In the genomic region with DNA sequence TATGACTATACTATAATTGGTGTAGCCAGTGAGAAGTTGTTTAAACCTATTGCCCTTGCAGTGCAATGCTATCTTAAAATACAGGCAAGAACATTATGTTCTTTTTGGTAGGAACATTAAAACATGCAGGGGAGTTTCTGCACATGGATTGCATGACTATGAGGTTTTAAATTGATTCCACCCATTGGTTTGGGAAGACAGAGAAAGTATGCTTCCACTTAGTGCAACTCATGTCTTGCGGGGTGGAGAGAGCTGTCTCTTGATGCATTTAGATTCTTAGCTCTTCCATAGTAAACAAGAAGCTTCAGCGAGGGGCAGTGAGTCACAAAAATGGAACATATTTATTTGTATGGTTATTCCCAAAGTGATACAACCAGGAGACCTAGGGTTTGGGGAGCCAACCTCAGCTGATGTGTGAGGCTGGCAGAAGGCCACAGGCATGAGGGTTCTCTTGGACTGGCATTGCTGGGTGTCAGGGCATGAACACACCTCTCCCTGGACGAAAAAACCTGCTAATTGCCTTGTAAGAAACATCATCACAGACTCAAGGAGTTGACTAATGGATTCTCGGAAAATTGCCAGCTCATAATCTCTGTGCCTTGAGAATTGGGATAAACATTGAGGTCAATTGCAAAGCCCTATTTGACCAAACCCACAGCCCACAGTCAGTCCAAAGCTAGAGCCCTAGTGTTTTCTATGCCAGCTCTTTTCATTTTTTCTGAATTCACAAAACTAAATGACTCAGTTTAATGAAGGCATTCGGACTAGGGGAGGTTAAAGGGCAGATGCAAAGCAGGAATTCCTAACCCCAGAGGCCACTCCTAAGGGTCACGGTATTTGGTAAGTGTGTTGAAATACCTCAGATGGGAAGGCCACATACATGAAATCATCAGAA, we compare ENCODE assay signal across 10 cellular contexts. TPM values are rescaled to one million over a fixed set of nuclear protein-coding genes. Genes with fewer than 3 reads are reported as not detected.
DNase-seq lines count a peak whose midpoint lies in the region; ATAC-seq and TF ChIP-seq lines count a peak whose summit lies in the region.
"Had no signal": no experiment of that assay in that cellular context is flagged by ENCODE, and none has a peak within 500 bp of the region (broad histone marks: within the 10 kb centered on the region; RNA-seq: fewer than 3 reads in every experiment).

No MANE protein-coding gene starts in this region.

- DNase-seq in H4 (ENCODE audit: low spot score) (peak; percentile 86), RWPE2 (ENCODE audit: low spot score) (no peak), epithelial cell of prostate (ENCODE audit: low read depth, low spot score) (peak; percentile 31), sciatic nerve (ENCODE audit: low spot score) (no peak), T-helper 17 cell (no peak), midbrain (lab: John Stamatoyannopoulos, UW) (no peak)
- no peak for DNase-seq in effector memory CD4-positive, alpha-beta T cell
- DNase-seq: adrenal gland, Kasumi-1, NCI-H774 had no signal

- no peaks in the 10 kb centered on the region for H3K27me3 ChIP-seq in RWPE2 (ENCODE audit: insufficient read depth, poor library complexity, severe bottlenecking)
- no peaks in the 10 kb centered on the region for H3K27me3 ChIP-seq in effector memory CD4-positive, alpha-beta T cell (replicated peaks; ENCODE audit: control insufficient read depth, insufficient read depth, low read length, poor library complexity, severe bottlenecking)
- H3K27me3 ChIP-seq: adrenal gland had no signal

- intact Hi-C loops in sciatic nerve (cut with DNase I): no loop called here

- H3K4me3 Mint-ChIP-seq in T-helper 17 cell: no peak overlapping the region

- no peaks in the 10 kb centered on the region for H3K27me3 Mint-ChIP-seq in T-helper 17 cell

- no peaks in the 10 kb centered on the region for H3K36me3 ChIP-seq in RWPE2 (ENCODE audit: low read depth)
- H3K36me3 ChIP-seq in effector memory CD4-positive, alpha-beta T cell (ENCODE audit: control insufficient read depth, insufficient read depth, low read length): no peaks in the 10 kb centered on the region
- H3K36me3 ChIP-seq: adrenal gland had no signal

- H3K4me3 ChIP-seq in RWPE2 (ENCODE audit: severe bottlenecking): no peak overlapping the region
- no peak overlapping the region for H3K4me3 ChIP-seq in effector memory CD4-positive, alpha-beta T cell (ENCODE audit: insufficient read depth, low read depth, low read length, poor library complexity, severe bottlenecking)
- H3K4me3 ChIP-seq: adrenal gland had no signal

- no peak overlapping the region for H3K27ac Mint-ChIP-seq in T-helper 17 cell

- peak overlapping the region; percentile 95 for H3K27ac ChIP-seq in RWPE2 (ENCODE audit: poor library complexity, severe bottlenecking)
- peak overlapping the region; percentile 85 for H3K27ac ChIP-seq in epithelial cell of prostate
- H3K27ac ChIP-seq in effector memory CD4-positive, alpha-beta T cell (ENCODE audit: insufficient read depth, low read length, poor library complexity, severe bottlenecking): no peak overlapping the region

- no peak for TF ChIP-seq CTCF in RWPE2 (IDR thresholded peaks at IDR 0.05; ENCODE audit: poor library complexity, severe bottlenecking)

- H3K36me3 Mint-ChIP-seq in T-helper 17 cell (ENCODE audit: low read depth): no peaks in the 10 kb centered on the region

- H3K9me3 ChIP-seq in RWPE2 (ENCODE audit: severe bottlenecking): no peaks in the 10 kb centered on the region
- no peaks in the 10 kb centered on the region for H3K9me3 ChIP-seq in T-helper 17 cell (ENCODE audit: control insufficient read depth, low read length, poor library complexity, severe bottlenecking)
- H3K9me3 ChIP-seq in effector memory CD4-positive, alpha-beta T cell (ENCODE audit: control insufficient read depth, low read length): no peaks in the 10 kb centered on the region
- H3K9me3 ChIP-seq: adrenal gland had no signal

- ATAC-seq in RWPE2 (ENCODE audit: low read depth): peak; percentile 71
- peak; percentile 86 for ATAC-seq in sciatic nerve
- ATAC-seq in T-helper 17 cell: no peak

- peaks cover 16% of the 10 kb centered on the region for H3K4me1 Mint-ChIP-seq in T-helper 17 cell

- peaks cover 19% of the 10 kb centered on the region for H3K4me1 ChIP-seq in RWPE2 (ENCODE audit: insufficient read depth, poor library complexity, severe bottlenecking)
- peaks cover 7% of the 10 kb centered on the region for H3K4me1 ChIP-seq in effector memory CD4-positive, alpha-beta T cell (ENCODE audit: control insufficient read depth, insufficient read depth, low read length, poor library complexity, severe bottlenecking)
- H3K4me1 ChIP-seq: adrenal gland had no signal

RNA-seq across cellular contexts. Expression of a gene that starts 39.3 kb away (rescaled TPM):
- 0.60 and 0.80 TPM in 2 replicates for total RNA-seq in H4 (2014; rRNA removed; shearing (Covaris generic))
- 2.5 TPM for total RNA-seq in sciatic nerve
- total RNA-seq in T-helper 17 cell: not detected

Comparison
In these comparisons a context has a peak if more than half of its experiments do, and no peak if none do; other contexts are left out.
1. DNase-seq: peak in H4 (single experiment) and epithelial cell of prostate (single experiment); none in RWPE2 (single experiment), sciatic nerve (single experiment), T-helper 17 cell (0 of 3), midbrain (single experiment) and effector memory CD4-positive, alpha-beta T cell (0 of 3).